ENCODE assay signal across 13 cellular contexts in the genomic region with DNA sequence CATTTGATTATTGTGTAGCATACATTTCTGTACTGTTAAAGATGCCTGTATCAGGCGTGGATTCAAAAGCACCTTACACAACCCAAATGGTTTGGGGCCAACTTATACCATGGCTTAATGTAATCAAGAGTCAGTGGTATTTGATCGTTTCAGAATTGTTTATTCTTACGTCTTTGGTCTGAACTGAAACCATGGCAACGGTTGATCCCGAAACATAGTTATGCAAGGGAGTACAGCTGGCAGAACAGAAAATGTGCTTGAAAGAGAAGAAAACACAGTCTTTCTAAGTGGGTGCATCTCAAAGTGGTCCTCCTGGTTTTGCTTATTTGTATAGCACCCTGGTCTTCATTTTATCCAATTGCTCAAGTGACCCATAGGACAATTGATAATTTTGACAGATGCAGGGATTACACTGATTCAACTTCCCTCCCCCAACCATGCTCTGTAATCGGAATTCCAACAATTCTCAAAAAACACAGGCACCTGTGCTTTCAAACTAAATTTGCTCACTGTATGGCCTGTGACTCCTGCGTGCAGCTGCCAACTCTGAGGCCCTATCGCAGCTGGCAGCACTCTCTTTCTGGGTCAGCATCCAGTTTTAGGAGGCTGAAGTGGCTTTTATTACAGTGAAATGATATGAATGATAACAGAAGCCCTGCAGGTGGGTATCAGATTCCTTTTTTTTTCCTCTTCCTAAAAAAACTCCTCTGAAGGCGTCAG.
DNase-seq lines count a peak whose midpoint lies in the region; ATAC-seq and TF ChIP-seq lines count a peak whose summit lies in the region.
"Had no signal": no experiment of that assay in that cellular context is flagged by ENCODE, and none has a peak within 500 bp of the region (broad histone marks: within the 10 kb centered on the region; RNA-seq: fewer than 3 reads in every experiment).

No MANE protein-coding gene starts in this region.

- H4K91ac ChIP-seq in neuronal stem cell (ENCODE audit: low read depth, low read length, poor library complexity), result no peak overlapping the region

- WGBS in neuronal stem cell (ENCODE audit: extremely low coverage in 2 of 2, insufficient read length in 2 of 2, insufficient replicate concordance in 1 of 2), 2 donors, result no CpG with 5 or more reads among the region's 9 CpGs

- H3K4me1 ChIP-seq in neuronal stem cell (ENCODE audit: control insufficient read depth in 2 of 2, insufficient read depth in 1 of 2, low read depth in 1 of 2, low read length in 2 of 2), result peaks cover 0 to 8% of the 10 kb centered on the region in 2 donors

- no peak overlapping the region for H3K9ac ChIP-seq in neuronal stem cell (ENCODE audit: low read depth, low read length, poor library complexity)

- H2BK12ac ChIP-seq in neuronal stem cell (ENCODE audit: low read length), result no peak overlapping the region

- H2AK5ac ChIP-seq in neuronal stem cell (ENCODE audit: low read depth, low read length), result no peak overlapping the region

- no peak overlapping the region for H3K27ac ChIP-seq in neuronal stem cell (replicated peaks; ENCODE audit: low read length)

- H3K4me3 ChIP-seq in astrocyte of the cerebellum (ENCODE audit: low read depth, low read length) (no peak overlapping the region), neuronal stem cell (ENCODE audit: low read length in 2 of 2) (no peak overlapping the region)

- peaks cover 9% of the 10 kb centered on the region for H3K9me3 Mint-ChIP-seq in activated naive CD4-positive, alpha-beta T cell treated with anti-CD3 and anti-CD28 coated beads for 36 hours

- no peak overlapping the region for H3K27ac Mint-ChIP-seq in activated naive CD4-positive, alpha-beta T cell treated with anti-CD3 and anti-CD28 coated beads for 36 hours
- H3K27ac Mint-ChIP-seq: activated B cell treated with CpG ODN at 0.5 μM for 24 hours had no signal

- no peak overlapping the region for H2AFZ ChIP-seq in neuronal stem cell (ENCODE audit: low read length)

- CTCF ChIA-PET in activated naive CD4-positive, alpha-beta T cell treated with anti-CD3 and anti-CD28 coated beads for 36 hours (lab: Charles Lee), result no interaction called here

- no peak overlapping the region for H3K4ac ChIP-seq in neuronal stem cell (ENCODE audit: low read length)

- H3K18ac ChIP-seq in neuronal stem cell (ENCODE audit: low read length), result no peak overlapping the region

- in situ Hi-C loops in astrocyte of the cerebellum (cut with HindIII; ENCODE audit: low sequenced_read_pairs), result no loop called here

- ATAC-seq in left lobe of liver (peak; percentile 45), HG02938 (IDR thresholded peaks at IDR 0.05; ENCODE audit: unreplicated experiment) (no peak)
- ATAC-seq: SK-N-SH treated with all-trans-retinoic acid at 6 μM for 48 hours; stimulated activated naive CD8-positive, alpha-beta T cell treated with anti-CD3 and anti-CD28 coated beads, Interleukin-15, Interleukin-2, amounts not matched to agents 100 U/mL and 50 U/mL, for 24 hours had no signal

- no peak overlapping the region for H2BK120ac ChIP-seq in neuronal stem cell (ENCODE audit: low read depth, low read length)

- H3K14ac ChIP-seq in neuronal stem cell (ENCODE audit: low read length), result no peak overlapping the region

- TF ChIP-seq CTCF in AG09319 (IDR thresholded peaks at IDR 0.05; ENCODE audit: low read depth, low read length) (no peak), astrocyte of the cerebellum (IDR thresholded peaks at IDR 0.05; ENCODE audit: low read depth, low read length, missing control alignments) (no peak)

- no peaks in the 10 kb centered on the region for H3K4me1 Mint-ChIP-seq in activated naive CD4-positive, alpha-beta T cell treated with anti-CD3 and anti-CD28 coated beads for 36 hours (ENCODE audit: low read depth)
- H3K4me1 Mint-ChIP-seq: activated B cell treated with CpG ODN at 0.5 μM for 24 hours had no signal

- intact Hi-C loops in activated naive CD4-positive, alpha-beta T cell treated with anti-CD3 and anti-CD28 coated beads for 36 hours (cut with micrococcal nuclease), result no loop called here

- no peak overlapping the region for H3K4me2 ChIP-seq in neuronal stem cell (ENCODE audit: insufficient read depth, low read length, poor library complexity, severe bottlenecking)

- H3K4me3 Mint-ChIP-seq in activated naive CD4-positive, alpha-beta T cell treated with anti-CD3 and anti-CD28 coated beads for 36 hours, result no peak overlapping the region
- H3K4me3 Mint-ChIP-seq: activated B cell treated with CpG ODN at 0.5 μM for 24 hours had no signal

- H3K79me1 ChIP-seq in neuronal stem cell (ENCODE audit: low read depth, low read length), result no peaks in the 10 kb centered on the region

- no peak overlapping the region for H2BK15ac ChIP-seq in neuronal stem cell (ENCODE audit: low read length)

- H3K23ac ChIP-seq in neuronal stem cell (ENCODE audit: low read depth, low read length, poor library complexity), result no peak overlapping the region

- no peak overlapping the region for H2BK5ac ChIP-seq in neuronal stem cell (ENCODE audit: low read length)

- no peak overlapping the region for H4K8ac ChIP-seq in neuronal stem cell (ENCODE audit: low read depth, low read length)

- H3K36me3 Mint-ChIP-seq in activated naive CD4-positive, alpha-beta T cell treated with anti-CD3 and anti-CD28 coated beads for 36 hours (ENCODE audit: low read depth), result peaks cover 4% of the 10 kb centered on the region

- no peaks in the 10 kb centered on the region for H3K27me3 ChIP-seq in neuronal stem cell (ENCODE audit: control insufficient read depth in 3 of 3, insufficient read depth in 3 of 3, low read depth in 1 of 3, low read length in 3 of 3)

- H3K9me3 ChIP-seq in neuronal stem cell (replicated peaks in 1 of 2; ENCODE audit: control insufficient read depth in 2 of 2, insufficient read depth in 1 of 2, low read depth in 1 of 2, low read length in 2 of 2), result peaks cover 0 to 2% of the 10 kb centered on the region in 2 donors

- no peaks in the 10 kb centered on the region for H3K36me3 ChIP-seq in neuronal stem cell (replicated peaks in 1 of 2; ENCODE audit: control insufficient read depth in 2 of 2, insufficient read depth in 2 of 2, low read length in 2 of 2)

- DNase-seq in AG09319 (ENCODE audit: extremely low read depth, low read depth) (peak; percentile 56), NCI-H1092 treated with DMSO at 0.1 percent for 48 hours (lab: John Stamatoyannopoulos, UW) (peak; percentile 96), astrocyte of the cerebellum (ENCODE audit: low read depth) (peak; percentile 6), left lobe of liver (ENCODE audit: low spot score) (no peak), T-helper 9 cell (no peak), neuronal stem cell (ENCODE audit: low spot score) (no peak)
- no peak for DNase-seq in activated naive CD4-positive, alpha-beta T cell treated with anti-CD3 and anti-CD28 coated beads for 36 hours
- DNase-seq: activated B cell treated with CpG ODN at 0.5 μM for 24 hours; activated T-cell treated with anti-CD3 and anti-CD28 coated beads for 4 hours; stimulated activated CD4-positive, alpha-beta T cell treated with anti-CD3 and anti-CD28 coated beads, Interleukin-4, amount 100 ng/mL, for 4 hours; stimulated activated naive CD8-positive, alpha-beta T cell treated with anti-CD3 and anti-CD28 coated beads, Interleukin-15, Interleukin-2, amounts not matched to agents 100 U/mL and 50 U/mL, for 24 hours had no signal

- no peaks in the 10 kb centered on the region for H3K27me3 Mint-ChIP-seq in activated naive CD4-positive, alpha-beta T cell treated with anti-CD3 and anti-CD28 coated beads for 36 hours (ENCODE audit: low read depth)
- H3K27me3 Mint-ChIP-seq: activated B cell treated with CpG ODN at 0.5 μM for 24 hours had no signal

Comparison
In these comparisons a context has a peak if more than half of its experiments do, and no peak if none do; other contexts are left out.
1. DNase-seq: peak in AG09319 (single experiment), NCI-H1092 treated with DMSO at 0.1 percent for 48 hours (single experiment) and astrocyte of the cerebellum (single experiment); none in left lobe of liver (single experiment), T-helper 9 cell (single experiment), neuronal stem cell (single experiment) and activated naive CD4-positive, alpha-beta T cell treated with anti-CD3 and anti-CD28 coated beads for 36 hours (single experiment).